Comparison of ENCODE assay signal across 12 cellular contexts in the genomic region with DNA sequence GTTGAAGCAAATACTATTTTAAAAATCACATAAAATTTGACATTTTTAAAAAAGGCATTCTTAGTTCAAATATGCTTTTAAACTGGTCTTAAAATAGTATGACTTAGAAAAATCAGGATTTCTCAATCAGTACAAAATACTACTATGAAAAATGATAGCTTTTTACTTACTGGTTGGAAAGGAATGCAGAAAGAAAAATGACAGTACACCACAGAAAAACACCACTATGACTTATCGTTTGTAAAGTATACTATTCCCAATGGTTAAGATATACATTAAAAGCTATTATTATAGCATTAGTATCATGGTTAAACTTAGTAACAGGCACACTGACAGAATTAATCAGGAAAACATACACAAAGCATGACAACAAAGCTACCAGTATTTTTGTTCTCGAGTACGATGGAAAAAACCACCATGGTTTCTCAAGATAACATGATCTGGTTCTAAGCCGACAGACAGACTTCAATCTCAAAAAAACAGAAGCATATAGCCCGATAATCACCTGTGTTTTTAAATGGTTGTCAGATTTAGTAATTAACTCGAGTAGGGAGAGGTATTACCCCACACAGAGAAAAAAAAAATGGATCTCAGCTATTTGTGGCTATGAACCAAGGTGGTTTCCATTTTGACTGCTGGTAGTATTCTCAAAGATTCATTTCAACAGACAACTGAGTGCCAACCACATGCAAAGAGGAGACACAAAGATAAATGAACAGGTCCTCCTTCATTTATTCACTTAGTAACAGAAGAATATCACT. TPM values are rescaled to one million over a fixed set of nuclear protein-coding genes. Genes with fewer than 3 reads are reported as not detected.
DNase-seq lines count a peak whose midpoint lies in the region; ATAC-seq and TF ChIP-seq lines count a peak whose summit lies in the region.
"Had no signal": no experiment of that assay in that cellular context is flagged by ENCODE, and none has a peak within 500 bp of the region (broad histone marks: within the 10 kb centered on the region; RNA-seq: fewer than 3 reads in every experiment).

No MANE protein-coding gene starts in this region.

- H3K4me1 Mint-ChIP-seq in Calu3 (ENCODE audit: low read depth, unreplicated experiment): peaks cover 20% of the 10 kb centered on the region

- H3K9ac ChIP-seq in KMS-11: no peak overlapping the region

- H4K20me1 ChIP-seq in KMS-11 (ENCODE audit: insufficient read depth): no peaks in the 10 kb centered on the region

- CTCF ChIA-PET in Calu3 (lab: Charles Lee): interaction anchor here (1.1 kb wide), 1 partner anchor 24 kb away, joined by 4 read pairs; no protein-coding TSS in a partner anchor

- H3K79me2 ChIP-seq in ACC112 (ENCODE audit: control insufficient read depth, insufficient read depth, low read length, unreplicated experiment): peaks cover 67% of the 10 kb centered on the region
- peaks cover 72% of the 10 kb centered on the region for H3K79me2 ChIP-seq in KMS-11 (ENCODE audit: insufficient read depth, low read depth)

- intact Hi-C loops in Calu3 (cut with micrococcal nuclease; ENCODE audit: unreplicated experiment): no loop called here

- no peaks in the 10 kb centered on the region for H3K27me3 Mint-ChIP-seq in Calu3 (ENCODE audit: unreplicated experiment)
- H3K27me3 Mint-ChIP-seq: brain had no signal

- no peak overlapping the region for H3K27ac Mint-ChIP-seq in Calu3 (ENCODE audit: unreplicated experiment)

- H3K36me3 Mint-ChIP-seq in Calu3 (ENCODE audit: insufficient read depth, unreplicated experiment): peaks cover 2% of the 10 kb centered on the region

- BruUV-seq in Calu3 (replicated peaks; lab: Mats Ljungman, UMichigan): no TSS peak

- H3K4me3 Mint-ChIP-seq in Calu3 (ENCODE audit: low read depth, unreplicated experiment): no peak overlapping the region

- H3K9me3 Mint-ChIP-seq in Calu3 (ENCODE audit: low read depth, unreplicated experiment): peaks cover 2% of the 10 kb centered on the region

- H3K4me2 ChIP-seq in KMS-11: peak overlapping the region; percentile 21; the same call in 1 of the 2 replicates

- peak; percentile 65 for ATAC-seq in GM19035 (IDR thresholded peaks at IDR 0.05; ENCODE audit: unreplicated experiment)
- ATAC-seq in HG02623 (IDR thresholded peaks at IDR 0.05; ENCODE audit: unreplicated experiment): no peak

- H3K4me1 ChIP-seq in ACC112 (ENCODE audit: control insufficient read depth, insufficient read depth, low read length, unreplicated experiment) (peaks cover 11% of the 10 kb centered on the region), KMS-11 (ENCODE audit: low read depth, poor library complexity, severe bottlenecking) (peaks cover 30% of the 10 kb centered on the region)

- H3K36me3 ChIP-seq in ACC112 (ENCODE audit: insufficient read depth, low read length) (peaks cover 11% of the 10 kb centered on the region), KMS-11 (ENCODE audit: insufficient read depth) (no peaks in the 10 kb centered on the region)

- H3K27ac ChIP-seq in ACC112 (ENCODE audit: low read depth, low read length): peak overlapping the region; percentile 24; the same call in 1 of the 2 replicates
- H3K27ac ChIP-seq in KMS-11: no peak overlapping the region

- no peaks in the 10 kb centered on the region for H3K27me3 ChIP-seq in ACC112 (ENCODE audit: insufficient read depth, low read length)
- no peaks in the 10 kb centered on the region for H3K27me3 ChIP-seq in KMS-11 (ENCODE audit: insufficient read depth, low read depth)

- DNase-seq in fibroblast of peridontal ligament (ENCODE audit: extremely low read depth) (peak; percentile 80), Calu3 (no peak)
- no peak for DNase-seq in activated T-cell treated with anti-CD3 and anti-CD28 coated beads, Interleukin-2, amount 50 U/mL, for 48 hours
- DNase-seq in activated CD4-positive, CD25-positive, alpha-beta regulatory T cell (lab: John Stamatoyannopoulos, UW): no peak
- DNase-seq: activated CD4-positive, CD25-positive, alpha-beta regulatory T cell treated with anti-CD3 and anti-CD28 coated beads, Interleukin-2, amount 50 U/mL, for 72 hours; head of caudate nucleus; stimulated activated CD4-positive, alpha-beta T cell treated with anti-CD3 and anti-CD28 coated beads, Interleukin-4, amount 100 ng/mL, for 1 hour had no signal

- TF ChIP-seq CTCF in KMS-11 (conservative IDR thresholded peaks at IDR 0.05; ENCODE audit: low read depth, low read length) (no peak), Calu3 (IDR thresholded peaks at IDR 0.05; ENCODE audit: unreplicated experiment) (no peak)

- no peak overlapping the region for H3K4me3 ChIP-seq in ACC112 (ENCODE audit: low read depth, low read length)
- H3K4me3 ChIP-seq in KMS-11 (IDR thresholded peaks at IDR 0.05; ENCODE audit: insufficient read depth, low read depth, low read length): no peak overlapping the region

- H2AFZ ChIP-seq in ACC112 (ENCODE audit: low read length, unreplicated experiment): no peak overlapping the region
- no peak overlapping the region for H2AFZ ChIP-seq in KMS-11 (ENCODE audit: low read depth)

RNA-seq across cellular contexts. Expression of gene CUL3, which starts 39.1 kb away (rescaled TPM):
- 81.1 and 89.3 TPM in 2 replicates for total RNA-seq in Calu3 (2022)
